ENCODE assay signal across 8 cellular contexts in the genomic region with DNA sequence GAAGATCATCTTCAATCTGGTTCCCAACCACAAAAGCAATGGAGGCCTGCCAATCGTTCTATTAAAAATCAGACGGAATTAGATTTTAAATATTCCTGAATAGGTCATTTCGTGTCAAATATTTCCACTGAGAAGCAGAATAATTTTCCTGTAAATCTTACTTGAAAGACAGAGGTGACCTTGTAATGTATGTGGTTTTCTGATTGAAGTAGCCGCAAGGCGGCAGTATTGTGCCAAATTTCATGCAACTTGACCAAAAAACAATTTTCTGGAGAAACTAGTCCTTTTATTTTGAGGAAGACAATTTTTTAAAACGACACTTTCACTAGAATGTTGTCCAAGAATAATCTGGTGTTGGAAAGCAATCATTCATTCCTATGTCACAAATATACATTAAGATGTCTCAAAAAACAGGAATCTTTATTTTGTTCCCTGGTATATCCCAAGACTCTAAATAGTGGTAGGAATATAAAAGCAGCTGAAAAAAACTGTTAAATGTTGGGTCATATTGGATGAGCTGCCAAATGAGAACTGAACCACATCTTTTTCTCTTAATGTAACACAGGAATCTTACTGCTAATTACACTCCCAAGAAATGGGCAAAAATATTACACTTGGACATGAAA. TPM values are rescaled to one million over a fixed set of nuclear protein-coding genes. Genes with fewer than 3 reads are reported as not detected.
A peak's percentile ranks its signal among the peaks of the same experiment; 100 is the strongest.
DNase-seq lines count a peak whose midpoint lies in the region; TF ChIP-seq lines count a peak whose summit lies in the region.

No MANE protein-coding gene starts in this region.

- peaks cover 7% of the 10 kb centered on the region for H3K27me3 ChIP-seq in cardiac muscle cell

- no peaks in the 10 kb centered on the region for H3K9me3 ChIP-seq in cardiac muscle cell (ENCODE audit: low read depth)

- no peaks in the 10 kb centered on the region for H3K36me3 ChIP-seq in cardiac muscle cell

- no peaks in the 10 kb centered on the region for H3K4me1 ChIP-seq in cardiac muscle cell (ENCODE audit: low read depth)

- H3K27ac ChIP-seq in cardiac muscle cell, result no peak overlapping the region

- no peak overlapping the region for H3K4me3 ChIP-seq in cardiac muscle cell

- peak; percentile 80 for TF ChIP-seq CTCF in cardiac muscle cell (IDR thresholded peaks at IDR 0.05; ENCODE audit: low read depth, low read length)

- peak; percentile 64 for DNase-seq in activated CD8-positive, alpha-beta memory T cell treated with anti-CD3 and anti-CD28 coated beads, Interleukin-2, amount 50 U/mL, for 48 hours
- no peak for DNase-seq in activated CD8-positive, alpha-beta memory T cell treated with anti-CD3 and anti-CD28 coated beads, Interleukin-2, amount 50 U/mL, for 4 hours
- DNase-seq in NCI-H1092 treated with DMSO at 0.1 percent for 48 hours (lab: John Stamatoyannopoulos, UW), result peak; percentile 66
- peak; percentile 1 for DNase-seq in activated CD4-positive, alpha-beta T cell treated with anti-CD3 and anti-CD28 coated beads, Interleukin-2, amount 50 U/mL, for 1 hour
- peak; percentile 63 to 78 for DNase-seq in cardiac muscle cell (ENCODE audit: low read depth in 1 of 2, low spot score in 1 of 2)
- DNase-seq in pulmonary artery endothelial cell (ENCODE audit: low read depth, low spot score), result peak; percentile 1
- no peak for DNase-seq in NCI-H1930 (lab: John Stamatoyannopoulos, UW)
- no peak for DNase-seq in AG08396 (ENCODE audit: low spot score)

RNA-seq across cellular contexts. Expression of a gene that starts 33.6 kb away (rescaled TPM):
- total RNA-seq in cardiac muscle cell (0.42 and 0.78 TPM in 2 replicates), pulmonary artery endothelial cell (not detected in 2 replicates)
- polyA plus RNA-seq in cardiac muscle cell, result 0.66 and 1.2 TPM in 2 replicates

Comparison
In these comparisons a context has a peak if more than half of its experiments do, and no peak if none do; other contexts are left out.
1. DNase-seq: peak in activated CD8-positive, alpha-beta memory T cell treated with anti-CD3 and anti-CD28 coated beads, Interleukin-2, amount 50 U/mL, for 48 hours (single experiment), NCI-H1092 treated with DMSO at 0.1 percent for 48 hours (single experiment), activated CD4-positive, alpha-beta T cell treated with anti-CD3 and anti-CD28 coated beads, Interleukin-2, amount 50 U/mL, for 1 hour (single experiment), cardiac muscle cell (2 of 2) and pulmonary artery endothelial cell (single experiment); none in activated CD8-positive, alpha-beta memory T cell treated with anti-CD3 and anti-CD28 coated beads, Interleukin-2, amount 50 U/mL, for 4 hours (single experiment), NCI-H1930 (0 of 2) and AG08396 (single experiment).